Comparison of ENCODE assay signal across 22 cellular contexts in genomic region chr7:116182023-116182422, GRCh38.
"Had no signal": no experiment of that assay in that cellular context is flagged by ENCODE, and none has a peak within 500 bp of the region (broad histone marks: within the 10 kb centered on the region; RNA-seq: fewer than 3 reads in every experiment).

No MANE protein-coding gene starts in this region.

- H3K27ac Mint-ChIP-seq: immature natural killer cell; mesothelial cell of epicardium; natural killer cell treated with Interleukin-12 subunit alpha and Interleukin-12 subunit beta and Interleukin-15 and Interleukin-18, amount 100 ng/mL, for 72 hours; progenitor cell of endocrine pancreas; stimulated activated memory B cell treated with anti-CD40 and anti-IgM and Interleukin-4, amounts not matched to agents 10 μg/mL and 1 μg/mL and 100 μg/mL, for 72 hours had no signal

- H3K36me3 ChIP-seq: left ventricle myocardium inferior, ovary, right atrium auricular region, right lobe of liver, thyroid gland, transverse colon, upper lobe of left lung had no signal

- H3K4me1 Mint-ChIP-seq: stimulated activated memory B cell treated with anti-CD40 and anti-IgM and Interleukin-4, amounts not matched to agents 10 μg/mL and 1 μg/mL and 100 μg/mL, for 72 hours had no signal

- H3K27ac ChIP-seq: left ventricle myocardium inferior, ovary, right atrium auricular region, right lobe of liver, thyroid gland, transverse colon, upper lobe of left lung had no signal

- H3K27me3 ChIP-seq: ovary, right atrium auricular region, right lobe of liver, thyroid gland, transverse colon, upper lobe of left lung had no signal

- H3K27me3 Mint-ChIP-seq: progenitor cell of endocrine pancreas; stimulated activated memory B cell treated with anti-CD40 and anti-IgM and Interleukin-4, amounts not matched to agents 10 μg/mL and 1 μg/mL and 100 μg/mL, for 72 hours had no signal

- DNase-seq: hippocampal formation; immature natural killer cell; left ventricle myocardium inferior; mesendoderm; naive thymus-derived CD4-positive, alpha-beta T cell; right lobe of liver; stimulated activated CD4-positive, alpha-beta T cell treated with anti-CD3 and anti-CD28 coated beads, Interleukin-1b, Interleukin-23, amount 100 ng/mL, for 48 hours; stimulated activated CD4-positive, alpha-beta T cell treated with anti-CD3 and anti-CD28 coated beads, Interleukin-2, amount 100 ng/mL, for 48 hours; stimulated activated CD4-positive, alpha-beta T cell treated with anti-CD3 and anti-CD28 coated beads, Interleukin-4, amount 100 ng/mL, for 4 hours; stimulated activated CD8-positive, alpha-beta memory T cell treated with anti-CD3 and anti-CD28 coated beads, Interleukin-4, amount 100 ng/mL, for 48 hours; stimulated activated naive CD4-positive, alpha-beta T cell treated with Interleukin-2 at 50 U/mL for 16 hours; thyroid gland; transverse colon had no signal

- ATAC-seq: naive thymus-derived CD4-positive, alpha-beta T cell; natural killer cell treated with Interleukin-12 subunit alpha and Interleukin-12 subunit beta and Interleukin-15 and Interleukin-18, amount 100 ng/mL, for 72 hours; right lobe of liver; stimulated activated memory B cell treated with anti-CD40 and anti-IgM and Interleukin-4, amounts not matched to agents 10 μg/mL and 1 μg/mL and 100 μg/mL, for 72 hours had no signal

- H3K4me3 Mint-ChIP-seq: immature natural killer cell; mesothelial cell of epicardium; naive thymus-derived CD4-positive, alpha-beta T cell; natural killer cell treated with Interleukin-12 subunit alpha and Interleukin-12 subunit beta and Interleukin-15 and Interleukin-18, amount 100 ng/mL, for 72 hours; stimulated activated memory B cell treated with anti-CD40 and anti-IgM and Interleukin-4, amounts not matched to agents 10 μg/mL and 1 μg/mL and 100 μg/mL, for 72 hours had no signal

- H3K9me3 ChIP-seq: ovary, right lobe of liver, thyroid gland, transverse colon had no signal

- H3K9me3 Mint-ChIP-seq: natural killer cell treated with Interleukin-12 subunit alpha and Interleukin-12 subunit beta and Interleukin-15 and Interleukin-18, amount 100 ng/mL, for 72 hours had no signal

- H3K4me3 ChIP-seq: left ventricle myocardium inferior, lung, ovary, right atrium auricular region, right lobe of liver, smooth muscle cell, thyroid gland, transverse colon, upper lobe of left lung had no signal

- H3K4me1 ChIP-seq: left ventricle myocardium inferior, right atrium auricular region, right lobe of liver, thyroid gland, transverse colon had no signal
